Comparison of ENCODE assay signal across 18 cellular contexts in genomic region chr14:70239802-70240201, GRCh38. TPM values are rescaled to one million over a fixed set of nuclear protein-coding genes. Genes with fewer than 3 reads are reported as not detected.
DNase-seq lines count a peak whose midpoint lies in the region; ATAC-seq lines count a peak whose summit lies in the region.
"Had no signal": no experiment of that assay in that cellular context is flagged by ENCODE, and none has a peak within 500 bp of the region (broad histone marks: within the 10 kb centered on the region; RNA-seq: fewer than 3 reads in every experiment).

No MANE protein-coding gene starts in this region.

- no peak overlapping the region for H2BK120ac ChIP-seq in neuronal stem cell (ENCODE audit: low read depth, low read length)

- H2AFZ ChIP-seq in neuronal stem cell (ENCODE audit: low read length) = no peak overlapping the region

- no peak overlapping the region for H2BK15ac ChIP-seq in neuronal stem cell (ENCODE audit: low read length)

- peak overlapping the region; percentile 37 for H3K4me2 ChIP-seq in BLaER1
- H3K4me2 ChIP-seq in neuronal stem cell (ENCODE audit: insufficient read depth, low read length, poor library complexity, severe bottlenecking) = no peak overlapping the region

- ATAC-seq in GM19023 (IDR thresholded peaks at IDR 0.05; ENCODE audit: unreplicated experiment) (peak; percentile 88), HG02623 (IDR thresholded peaks at IDR 0.05; ENCODE audit: unreplicated experiment) (peak; percentile 75), HG03432 (IDR thresholded peaks at IDR 0.05; ENCODE audit: unreplicated experiment) (peak; percentile 98)

- no peak overlapping the region for H3K4ac ChIP-seq in neuronal stem cell (ENCODE audit: low read length)

- H3K27me3 ChIP-seq in BLaER1 (no peaks in the 10 kb centered on the region), neuronal stem cell (ENCODE audit: control insufficient read depth in 3 of 3, insufficient read depth in 3 of 3, low read depth in 1 of 3, low read length in 3 of 3) (no peaks in the 10 kb centered on the region)
- H3K27me3 ChIP-seq: thyroid gland had no signal

- no peak overlapping the region for H2BK5ac ChIP-seq in neuronal stem cell (ENCODE audit: low read length)

- no peak overlapping the region for H4K91ac ChIP-seq in neuronal stem cell (ENCODE audit: low read depth, low read length, poor library complexity)

- H3K27ac ChIP-seq in BLaER1 (no peak overlapping the region), neuronal stem cell (replicated peaks; ENCODE audit: low read length) (no peak overlapping the region)
- H3K27ac ChIP-seq: neutrophil, skin epidermis, thyroid gland had no signal

- H3K9me3 ChIP-seq in BLaER1 (no peaks in the 10 kb centered on the region), neuronal stem cell (replicated peaks in 1 of 2; ENCODE audit: control insufficient read depth in 2 of 2, insufficient read depth in 1 of 2, low read depth in 1 of 2, low read length in 2 of 2) (no peaks in the 10 kb centered on the region)
- H3K9me3 ChIP-seq: neutrophil, thyroid gland had no signal

- H4K20me1 ChIP-seq in BLaER1 = no peaks in the 10 kb centered on the region

- no peak overlapping the region for H4K8ac ChIP-seq in neuronal stem cell (ENCODE audit: low read depth, low read length)

- no peak overlapping the region for H3K23ac ChIP-seq in neuronal stem cell (ENCODE audit: low read depth, low read length, poor library complexity)

- H3K14ac ChIP-seq in neuronal stem cell (ENCODE audit: low read length) = no peak overlapping the region

- H3K36me3 ChIP-seq in BLaER1 (no peaks in the 10 kb centered on the region), neuronal stem cell (replicated peaks in 1 of 2; ENCODE audit: control insufficient read depth in 2 of 2, insufficient read depth in 2 of 2, low read length in 2 of 2) (no peaks in the 10 kb centered on the region)
- H3K36me3 ChIP-seq: neutrophil, thyroid gland had no signal

- H3K18ac ChIP-seq in neuronal stem cell (ENCODE audit: low read length) = no peak overlapping the region

- H3K79me1 ChIP-seq in neuronal stem cell (ENCODE audit: low read depth, low read length) = no peaks in the 10 kb centered on the region

- no peak overlapping the region for H3K4me3 ChIP-seq in BLaER1
- no peak overlapping the region for H3K4me3 ChIP-seq in neuronal stem cell (ENCODE audit: low read length in 2 of 2)
- H3K4me3 ChIP-seq: skin epidermis, thyroid gland had no signal

- H3K4me1 ChIP-seq in BLaER1 (peaks cover 6% of the 10 kb centered on the region; the same call in 1 of the 2 replicates), neuronal stem cell (ENCODE audit: control insufficient read depth in 2 of 2, insufficient read depth in 1 of 2, low read depth in 1 of 2, low read length in 2 of 2) (peaks cover 0 to 3% of the 10 kb centered on the region in 2 donors)
- H3K4me1 ChIP-seq: thyroid gland had no signal

- WGBS in neuronal stem cell (ENCODE audit: extremely low coverage in 2 of 2, insufficient read length in 2 of 2, insufficient replicate concordance in 1 of 2), 2 donors = no CpG with 5 or more reads among the region's 3 CpGs

- no peak overlapping the region for H2BK12ac ChIP-seq in neuronal stem cell (ENCODE audit: low read length)

- H2AK5ac ChIP-seq in neuronal stem cell (ENCODE audit: low read depth, low read length) = no peak overlapping the region

- no peak overlapping the region for H3K9ac ChIP-seq in BLaER1
- no peak overlapping the region for H3K9ac ChIP-seq in neuronal stem cell (ENCODE audit: low read depth, low read length, poor library complexity)

- no peak for DNase-seq in COR-L47 (lab: John Stamatoyannopoulos, UW)
- DNase-seq in neuronal stem cell (ENCODE audit: low spot score) = no peak
- DNase-seq in activated effector memory CD4-positive, alpha-beta T cell treated with Interleukin-2 at 50 U/mL for 16 hours = no peak
- DNase-seq in NK-92 (lab: John Stamatoyannopoulos, UW; ENCODE audit: unreplicated experiment) = no peak
- DNase-seq: 8988T; activated naive CD4-positive, alpha-beta T cell treated with anti-CD3 and anti-CD28 coated beads for 36 hours; Calu3; caudate nucleus; H7; NCI-H1417; NCI-H69; thyroid gland had no signal

RNA-seq across cellular contexts. Expression of gene SLC8A3, which starts 51.1 kb away (rescaled TPM):
- 0.14 TPM for polyA plus RNA-seq in neuronal stem cell (2013, experiment 1 of 2)
- polyA plus RNA-seq in neuronal stem cell (2013, experiment 2 of 2) = 0.10 TPM
